Comparison of ENCODE assay signal across 9 cellular contexts in the genomic region with DNA sequence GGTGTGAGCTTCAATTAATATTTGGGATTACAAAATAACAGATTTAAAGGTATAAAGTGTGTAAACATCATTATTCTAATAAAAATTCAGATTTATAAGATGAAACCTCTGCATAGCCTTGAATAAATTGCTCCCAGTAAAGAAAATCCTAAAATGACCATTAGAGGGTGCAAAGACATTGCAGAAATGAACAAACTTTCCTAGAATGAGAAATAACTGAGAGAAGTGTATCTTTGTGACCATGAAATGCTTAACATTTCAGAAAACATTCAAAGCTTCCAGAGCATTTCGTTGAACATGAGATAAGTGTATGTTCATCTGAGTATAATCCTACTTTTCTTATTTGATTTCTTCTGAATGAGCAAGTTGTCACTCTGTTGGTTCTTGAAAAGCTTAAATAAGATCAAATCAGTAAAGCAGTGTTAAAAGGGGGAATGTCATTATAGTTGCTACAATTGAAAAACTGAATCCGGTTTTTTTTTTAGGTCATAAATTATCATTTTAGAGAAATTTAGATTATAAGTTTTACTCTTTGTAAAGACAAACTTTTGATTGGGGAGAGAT. TPM values are rescaled to one million over a fixed set of nuclear protein-coding genes. Genes with fewer than 3 reads are reported as not detected.
DNase-seq lines count a peak whose midpoint lies in the region; ATAC-seq, FAIRE-seq and TF ChIP-seq lines count a peak whose summit lies in the region.
"Had no signal": no experiment of that assay in that cellular context is flagged by ENCODE, and none has a peak within 500 bp of the region (broad histone marks: within the 10 kb centered on the region; RNA-seq: fewer than 3 reads in every experiment).

No MANE protein-coding gene starts in this region.

- H3K4me3 ChIP-seq in MM.1S (ENCODE audit: low read length): no peak overlapping the region
- H3K4me3 ChIP-seq in CD8-positive, alpha-beta memory T cell (ENCODE audit: low read length): no peak overlapping the region

- H3K4me3 Mint-ChIP-seq in natural killer cell treated with Interleukin-12 subunit alpha and Interleukin-12 subunit beta and Interleukin-15 and Interleukin-18, amount 100 ng/mL, for 72 hours: no peak overlapping the region
- H3K4me3 Mint-ChIP-seq in CD8-positive, alpha-beta memory T cell: no peak overlapping the region
- H3K4me3 Mint-ChIP-seq: stimulated activated naive CD8-positive, alpha-beta T cell treated with anti-CD3 and anti-CD28 coated beads, Interleukin-15, Interleukin-2, amounts not matched to agents 100 ng/mL and 50 ng/mL, for 24 hours had no signal

- no peaks in the 10 kb centered on the region for H3K27me3 Mint-ChIP-seq in natural killer cell treated with Interleukin-12 subunit alpha and Interleukin-12 subunit beta and Interleukin-15 and Interleukin-18, amount 100 ng/mL, for 72 hours
- H3K27me3 Mint-ChIP-seq in CD8-positive, alpha-beta memory T cell: no peaks in the 10 kb centered on the region

- H4K20me1 ChIP-seq in MM.1S (ENCODE audit: insufficient read depth, low read length): no peaks in the 10 kb centered on the region

- no peak overlapping the region for H3K27ac ChIP-seq in MM.1S (ENCODE audit: low read length)
- H3K27ac ChIP-seq in CD8-positive, alpha-beta memory T cell (ENCODE audit: low read depth, low read length): no peak overlapping the region

- H3K27ac Mint-ChIP-seq in natural killer cell treated with Interleukin-12 subunit alpha and Interleukin-12 subunit beta and Interleukin-15 and Interleukin-18, amount 100 ng/mL, for 72 hours: no peak overlapping the region
- no peak overlapping the region for H3K27ac Mint-ChIP-seq in CD8-positive, alpha-beta memory T cell
- H3K27ac Mint-ChIP-seq: stimulated activated naive CD8-positive, alpha-beta T cell treated with anti-CD3 and anti-CD28 coated beads, Interleukin-15, Interleukin-2, amounts not matched to agents 100 ng/mL and 50 ng/mL, for 24 hours had no signal

- no peaks in the 10 kb centered on the region for H3K36me3 Mint-ChIP-seq in natural killer cell treated with Interleukin-12 subunit alpha and Interleukin-12 subunit beta and Interleukin-15 and Interleukin-18, amount 100 ng/mL, for 72 hours
- no peaks in the 10 kb centered on the region for H3K36me3 Mint-ChIP-seq in CD8-positive, alpha-beta memory T cell

- H2AFZ ChIP-seq in MM.1S (ENCODE audit: low read length): no peak overlapping the region

- no peaks in the 10 kb centered on the region for H3K9me3 ChIP-seq in MM.1S (replicated peaks; ENCODE audit: insufficient read depth, low read length)
- no peaks in the 10 kb centered on the region for H3K9me3 ChIP-seq in CD8-positive, alpha-beta memory T cell (ENCODE audit: low read length)

- H3F3A ChIP-seq in MM.1S (ENCODE audit: insufficient read depth, low read length): no peaks in the 10 kb centered on the region

- CTCF ChIA-PET in CD8-positive, alpha-beta memory T cell (lab: Charles Lee): no interaction called here

- H3K36me3 ChIP-seq in MM.1S (replicated peaks; ENCODE audit: insufficient read depth, low read length): no peaks in the 10 kb centered on the region
- H3K36me3 ChIP-seq in CD8-positive, alpha-beta memory T cell (ENCODE audit: insufficient read depth, low read length): no peaks in the 10 kb centered on the region

- H3K9me2 ChIP-seq in MM.1S (replicated peaks; ENCODE audit: insufficient read depth, low read length): no peaks in the 10 kb centered on the region

- POLR2A ChIA-PET in CD8-positive, alpha-beta memory T cell (lab: Charles Lee): no interaction called here

- no peak for ATAC-seq in natural killer cell treated with Interleukin-12 subunit alpha and Interleukin-12 subunit beta and Interleukin-15 and Interleukin-18, amount 100 ng/mL, for 72 hours
- no peak for ATAC-seq in HG03039 (IDR thresholded peaks at IDR 0.05; ENCODE audit: unreplicated experiment)

- no peak overlapping the region for H3K9ac ChIP-seq in MM.1S (ENCODE audit: low read length)

- no peaks in the 10 kb centered on the region for H3K4me1 ChIP-seq in MM.1S (ENCODE audit: low read length)
- H3K4me1 ChIP-seq in CD8-positive, alpha-beta memory T cell (ENCODE audit: insufficient read depth, low read length): no peaks in the 10 kb centered on the region

- H3K4me2 ChIP-seq in MM.1S (ENCODE audit: low read depth, low read length): no peak overlapping the region

- H3K4me1 Mint-ChIP-seq in natural killer cell treated with Interleukin-12 subunit alpha and Interleukin-12 subunit beta and Interleukin-15 and Interleukin-18, amount 100 ng/mL, for 72 hours (ENCODE audit: low read depth in 2 of 2): no peaks in the 10 kb centered on the region
- no peaks in the 10 kb centered on the region for H3K4me1 Mint-ChIP-seq in CD8-positive, alpha-beta memory T cell

- DNase-seq in D721Med (ENCODE audit: insufficient read length, low spot score) (no peak), MM.1S (peak; percentile 29), SKM-1 (lab: John Stamatoyannopoulos, UW; ENCODE audit: unreplicated experiment) (peak; percentile 5), NCI-H1048 (lab: John Stamatoyannopoulos, UW) (no peak)
- no peak for DNase-seq in natural killer cell treated with Interleukin-12 subunit alpha and Interleukin-12 subunit beta and Interleukin-15 and Interleukin-18, amount 100 ng/mL, for 72 hours (ENCODE audit: low spot score)
- no peak for DNase-seq in CD8-positive, alpha-beta memory T cell

- FAIRE-seq in D721Med (lab: Jason Lieb, UNC): peak; percentile 85
- peak; percentile 100 for FAIRE-seq in islet of Langerhans (lab: Jason Lieb, UNC)

- TF ChIP-seq CTCF in D721Med (IDR thresholded peaks at IDR 0.05; ENCODE audit: insufficient read depth, missing control alignments): peak; percentile 77
- peak; percentile 44 for TF ChIP-seq CTCF in MM.1S (IDR thresholded peaks at IDR 0.05; ENCODE audit: low read length)

- H3K79me2 ChIP-seq in MM.1S (ENCODE audit: low read length): no peaks in the 10 kb centered on the region

- H3K9me3 Mint-ChIP-seq in natural killer cell treated with Interleukin-12 subunit alpha and Interleukin-12 subunit beta and Interleukin-15 and Interleukin-18, amount 100 ng/mL, for 72 hours: no peaks in the 10 kb centered on the region
- peaks cover 0 to 2% (median 0%) of the 10 kb centered on the region in 5 donors for H3K9me3 Mint-ChIP-seq in CD8-positive, alpha-beta memory T cell
- H3K9me3 Mint-ChIP-seq: stimulated activated naive CD8-positive, alpha-beta T cell treated with anti-CD3 and anti-CD28 coated beads, Interleukin-15, Interleukin-2, amounts not matched to agents 100 ng/mL and 50 ng/mL, for 24 hours had no signal

- H3K27me3 ChIP-seq in MM.1S (replicated peaks; ENCODE audit: insufficient read depth, low read length): no peaks in the 10 kb centered on the region
- no peaks in the 10 kb centered on the region for H3K27me3 ChIP-seq in CD8-positive, alpha-beta memory T cell (ENCODE audit: insufficient read depth, low read length, poor library complexity, severe bottlenecking)

RNA-seq across cellular contexts. Expression of gene NUDT12, which starts 24.7 kb away (rescaled TPM):
- under 1 TPM; 0.20 to 0.26 TPM for total RNA-seq in natural killer cell treated with Interleukin-12 subunit alpha and Interleukin-12 subunit beta and Interleukin-15 and Interleukin-18, amount 100 ng/mL, for 72 hours
- under 1 TPM; 0.86 to 0.94 TPM for total RNA-seq in CD8-positive, alpha-beta memory T cell
- not detected for polyA plus RNA-seq in CD8-positive, alpha-beta memory T cell

Comparison
In these comparisons a context has a peak if more than half of its experiments do, and no peak if none do; other contexts are left out.
1. DNase-seq: peak in MM.1S (single experiment) and SKM-1 (single experiment); none in D721Med (single experiment), NCI-H1048 (single experiment), natural killer cell treated with Interleukin-12 subunit alpha and Interleukin-12 subunit beta and Interleukin-15 and Interleukin-18, amount 100 ng/mL, for 72 hours (single experiment) and CD8-positive, alpha-beta memory T cell (0 of 5).